9 cellular contexts compared by ENCODE assay signal in the genomic region with DNA sequence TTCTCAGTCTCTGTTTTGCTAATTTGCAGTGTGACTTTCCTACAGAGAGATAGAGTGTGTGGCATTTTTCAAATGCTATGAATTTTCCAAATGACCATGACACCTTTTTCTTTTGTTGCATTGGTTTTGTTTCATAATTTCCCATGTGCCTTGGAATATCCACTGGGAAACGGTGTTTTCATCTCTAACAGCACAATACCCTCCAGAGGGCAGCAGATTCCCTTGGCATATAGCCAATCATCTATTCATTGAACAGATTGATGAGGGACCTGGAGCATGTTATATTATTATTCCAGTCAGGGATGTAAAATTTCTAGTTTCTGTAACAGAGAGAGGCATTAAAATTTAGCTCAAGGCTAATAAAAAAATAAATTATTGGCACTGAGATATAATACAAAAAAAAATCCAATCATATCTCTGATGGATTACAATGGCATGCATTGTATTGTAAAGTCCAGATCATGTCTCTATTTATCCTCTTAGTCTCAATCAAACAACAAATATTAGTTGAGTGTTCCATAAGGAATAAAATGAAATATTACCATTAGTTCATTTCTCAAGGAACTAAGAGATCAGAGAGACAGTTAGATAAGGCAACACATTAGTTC. TPM values are rescaled to one million over a fixed set of nuclear protein-coding genes. Genes with fewer than 3 reads are reported as not detected.
A peak's percentile ranks its signal among the peaks of the same experiment; 100 is the strongest.
DNase-seq lines count a peak whose midpoint lies in the region; ATAC-seq and TF ChIP-seq lines count a peak whose summit lies in the region.
"Had no signal": no experiment of that assay in that cellular context is flagged by ENCODE, and none has a peak within 500 bp of the region (broad histone marks: within the 10 kb centered on the region; RNA-seq: fewer than 3 reads in every experiment).

No MANE protein-coding gene starts in this region.

- H3K4me3 Mint-ChIP-seq in activated T-cell treated with anti-CD3 and anti-CD28 coated beads, Interleukin-2, amount 50 U/mL, for 24 hours = no peak overlapping the region
- no peak overlapping the region for H3K4me3 Mint-ChIP-seq in immature natural killer cell

- no peaks in the 10 kb centered on the region for H3K4me1 ChIP-seq in adipocyte (ENCODE audit: control insufficient read depth, insufficient read depth, low read length)

- H3K36me3 Mint-ChIP-seq in activated T-cell treated with anti-CD3 and anti-CD28 coated beads, Interleukin-2, amount 50 U/mL, for 24 hours (ENCODE audit: low read depth) = no peaks in the 10 kb centered on the region
- peaks cover 0 to 4% (median 0%) of the 10 kb centered on the region in 3 donors for H3K36me3 Mint-ChIP-seq in immature natural killer cell

- H3K4me1 Mint-ChIP-seq in activated T-cell treated with anti-CD3 and anti-CD28 coated beads, Interleukin-2, amount 50 U/mL, for 24 hours (ENCODE audit: low read depth) = no peaks in the 10 kb centered on the region
- no peaks in the 10 kb centered on the region for H3K4me1 Mint-ChIP-seq in immature natural killer cell

- no peak overlapping the region for H3K9ac ChIP-seq in adipocyte (ENCODE audit: low read length)
- H3K9ac ChIP-seq: KMS-11 had no signal

- H3K9me3 ChIP-seq in adipocyte (ENCODE audit: control insufficient read depth, low read length) = no peaks in the 10 kb centered on the region

- H3K9me3 Mint-ChIP-seq in activated T-cell treated with anti-CD3 and anti-CD28 coated beads, Interleukin-2, amount 50 U/mL, for 24 hours = no peaks in the 10 kb centered on the region
- no peaks in the 10 kb centered on the region for H3K9me3 Mint-ChIP-seq in immature natural killer cell

- H3K27me3 ChIP-seq in adipocyte (replicated peaks; ENCODE audit: control insufficient read depth, insufficient read depth, low read length) (no peaks in the 10 kb centered on the region), kidney epithelial cell (ENCODE audit: control insufficient read depth, insufficient read depth, low read length) (no peaks in the 10 kb centered on the region)

- H3K27me3 Mint-ChIP-seq in activated T-cell treated with anti-CD3 and anti-CD28 coated beads, Interleukin-2, amount 50 U/mL, for 24 hours = peaks cover 33% of the 10 kb centered on the region
- peaks cover 3% of the 10 kb centered on the region in 3 donors for H3K27me3 Mint-ChIP-seq in immature natural killer cell (ENCODE audit: low read depth in 3 of 3)

- peak; percentile 63 for DNase-seq in GM03348 (ENCODE audit: low spot score)
- peak; percentile 49 to 88 (median 66) for DNase-seq in NCI-H1417 (lab: John Stamatoyannopoulos, UW)
- peak; percentile 80 for DNase-seq in adipocyte (ENCODE audit: low read depth)
- no peak for DNase-seq in kidney epithelial cell (ENCODE audit: low read depth)
- DNase-seq in activated T-cell treated with anti-CD3 and anti-CD28 coated beads, Interleukin-2, amount 50 U/mL, for 24 hours = no peak
- no peak for DNase-seq in epidermal melanocyte (ENCODE audit: insufficient read length, low spot score)
- DNase-seq in immature natural killer cell = no peak

- ATAC-seq in GM18517 (IDR thresholded peaks at IDR 0.05; ENCODE audit: unreplicated experiment) = no peak

- H3K27ac Mint-ChIP-seq in activated T-cell treated with anti-CD3 and anti-CD28 coated beads, Interleukin-2, amount 50 U/mL, for 24 hours = no peak overlapping the region
- H3K27ac Mint-ChIP-seq in immature natural killer cell = no peak overlapping the region

- peak; percentile 58 for TF ChIP-seq CTCF in kidney epithelial cell (IDR thresholded peaks at IDR 0.05; ENCODE audit: insufficient read depth, low read length, poor library complexity, severe bottlenecking)

- H3K4me3 ChIP-seq in adipocyte (ENCODE audit: low read length) = no peak overlapping the region
- no peak overlapping the region for H3K4me3 ChIP-seq in kidney epithelial cell (ENCODE audit: low read depth, low read length)

- H3K36me3 ChIP-seq in adipocyte (ENCODE audit: control insufficient read depth, insufficient read depth, low read length, severe bottlenecking) (no peaks in the 10 kb centered on the region), kidney epithelial cell (ENCODE audit: control insufficient read depth, insufficient read depth, low read length) (no peaks in the 10 kb centered on the region)

RNA-seq across cellular contexts. Expression of a gene that starts 29.6 kb away (rescaled TPM):
- 76.7 and 81.3 TPM in 2 replicates for total RNA-seq in kidney epithelial cell
- polyA plus RNA-seq in immature natural killer cell = not detected

RNA-seq across cellular contexts. Expression of a gene that starts 38.6 kb away (rescaled TPM):
- 11.8 and 13.6 TPM in 2 replicates for total RNA-seq in kidney epithelial cell
- 10 to 100 TPM; 29.5 to 46.1 (median 39.1) TPM for polyA plus RNA-seq in immature natural killer cell

Comparison
In these comparisons a context has a peak if more than half of its experiments do, and no peak if none do; other contexts are left out.
1. DNase-seq: peak in GM03348 (single experiment), NCI-H1417 (3 of 3) and adipocyte (single experiment); none in kidney epithelial cell (single experiment), activated T-cell treated with anti-CD3 and anti-CD28 coated beads, Interleukin-2, amount 50 U/mL, for 24 hours (single experiment), epidermal melanocyte (single experiment) and immature natural killer cell (0 of 3).